In the genomic region with DNA sequence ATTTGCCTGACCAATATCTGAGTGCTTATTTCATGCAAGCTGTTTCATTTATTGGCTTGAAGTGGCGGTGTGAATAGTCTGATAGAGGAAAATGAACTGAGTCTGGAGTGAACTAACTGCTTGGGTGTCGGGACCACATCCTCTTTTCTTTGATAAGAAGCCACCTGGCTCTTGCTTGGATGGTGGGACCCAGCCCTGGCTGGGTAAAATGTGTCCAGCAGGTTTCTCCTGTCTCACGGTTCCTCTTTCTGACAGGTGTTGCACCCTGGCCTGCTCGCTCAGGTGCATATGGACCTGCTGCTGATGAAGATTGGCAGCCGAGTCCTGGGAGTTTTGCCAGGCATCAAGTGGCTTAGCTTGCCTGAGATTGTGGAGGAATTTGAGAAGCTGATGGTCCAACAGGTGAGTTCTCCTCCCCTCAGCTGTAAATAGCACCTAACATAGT, we compare ENCODE assay signal across 9 cellular contexts. TPM values are rescaled to one million over a fixed set of nuclear protein-coding genes. Genes with fewer than 3 reads are reported as not detected.
DNase-seq lines count a peak whose midpoint lies in the region; ATAC-seq, FAIRE-seq and TF ChIP-seq lines count a peak whose summit lies in the region.
"Had no signal": no experiment of that assay in that cellular context is flagged by ENCODE, and none has a peak within 500 bp of the region (broad histone marks: within the 10 kb centered on the region; RNA-seq: fewer than 3 reads in every experiment).

No MANE protein-coding gene starts in this region.

- no peaks in the 10 kb centered on the region for H3K9me3 ChIP-seq in astrocyte (ENCODE audit: insufficient read depth, low read depth, low read length)
- no peaks in the 10 kb centered on the region for H3K9me3 ChIP-seq in skeletal muscle tissue (ENCODE audit: control insufficient read depth in 3 of 3, low read length in 3 of 3)

- H3K4me2 ChIP-seq in astrocyte (ENCODE audit: low read length), result no peak overlapping the region

- H4K20me1 ChIP-seq in astrocyte (ENCODE audit: insufficient read depth, low read length), result no peaks in the 10 kb centered on the region

- H3K27ac ChIP-seq in astrocyte (ENCODE audit: low read depth, low read length), result no peak overlapping the region
- H3K27ac ChIP-seq in skeletal muscle tissue (ENCODE audit: low read depth, low read length), result peak overlapping the region; percentile 25

- H3K9me3 Mint-ChIP-seq in activated CD4-positive, alpha-beta T cell treated with anti-CD3 and anti-CD28 coated beads, Interleukin-2, amount 10 ng/mL, durations not matched to agents 24 days and 14 days, result no peaks in the 10 kb centered on the region
- H3K9me3 Mint-ChIP-seq in astrocyte (ENCODE audit: unreplicated experiment), result no peaks in the 10 kb centered on the region

- H3K27ac Mint-ChIP-seq in activated CD4-positive, alpha-beta T cell treated with anti-CD3 and anti-CD28 coated beads, Interleukin-2, amount 10 ng/mL, durations not matched to agents 24 days and 14 days, result peak overlapping the region; percentile 11
- H3K27ac Mint-ChIP-seq in astrocyte (ENCODE audit: unreplicated experiment), result no peak overlapping the region

- H3K9ac ChIP-seq in astrocyte (ENCODE audit: low read length) (no peak overlapping the region), skeletal muscle tissue (ENCODE audit: low read depth in 1 of 3, low read length in 3 of 3) (peak overlapping the region in 1 of 3 donors; percentile 85)

- ATAC-seq in HG03354 (IDR thresholded peaks at IDR 0.05; ENCODE audit: poor library complexity, severe bottlenecking, unreplicated experiment), result peak; percentile 40

- DNase-seq in activated CD4-positive, alpha-beta T cell treated with anti-CD3 and anti-CD28 coated beads, Interleukin-2, amount 10 ng/mL, durations not matched to agents 24 days and 14 days, result no peak
- DNase-seq in activated CD4-positive, alpha-beta T cell treated with anti-CD3 and anti-CD28 coated beads, Interleukin-2, amount 50 U/mL, for 48 hours, result no peak
- no peak for DNase-seq in astrocyte (ENCODE audit: low read depth)
- no peak for DNase-seq in NCI-H82 treated with DMSO at 0.1 percent for 48 hours (lab: John Stamatoyannopoulos, UW; ENCODE audit: unreplicated experiment)
- DNase-seq in globus pallidus (ENCODE audit: low spot score), result no peak
- no peak for DNase-seq in SKM-1 treated with dmso at 0.1 percent for 144 hours (lab: John Stamatoyannopoulos, UW; ENCODE audit: unreplicated experiment)

- FAIRE-seq in astrocyte (lab: Jason Lieb, UNC), result no peak

- TF ChIP-seq CTCF in astrocyte (IDR thresholded peaks at IDR 0.05; ENCODE audit: insufficient read depth, low read depth, low read length), result no peak

- peaks cover 25% of the 10 kb centered on the region for H3K36me3 Mint-ChIP-seq in activated CD4-positive, alpha-beta T cell treated with anti-CD3 and anti-CD28 coated beads, Interleukin-2, amount 10 ng/mL, durations not matched to agents 24 days and 14 days (ENCODE audit: low read depth)
- peaks cover 18% of the 10 kb centered on the region for H3K36me3 Mint-ChIP-seq in astrocyte (ENCODE audit: low read depth, unreplicated experiment)

- peaks cover 31% of the 10 kb centered on the region for H3K4me1 Mint-ChIP-seq in activated CD4-positive, alpha-beta T cell treated with anti-CD3 and anti-CD28 coated beads, Interleukin-2, amount 10 ng/mL, durations not matched to agents 24 days and 14 days
- H3K4me1 Mint-ChIP-seq in astrocyte (ENCODE audit: low read depth, unreplicated experiment), result peaks cover 8% of the 10 kb centered on the region

- H3K4me3 Mint-ChIP-seq in activated CD4-positive, alpha-beta T cell treated with anti-CD3 and anti-CD28 coated beads, Interleukin-2, amount 10 ng/mL, durations not matched to agents 24 days and 14 days, result peak overlapping the region; percentile 89
- peak overlapping the region; percentile 81 for H3K4me3 Mint-ChIP-seq in astrocyte (ENCODE audit: unreplicated experiment)

- H3K27me3 ChIP-seq in astrocyte (ENCODE audit: insufficient read depth, low read length) (no peaks in the 10 kb centered on the region), skeletal muscle tissue (ENCODE audit: control insufficient read depth in 3 of 3, insufficient read depth in 3 of 3, low read length in 3 of 3) (no peaks in the 10 kb centered on the region)

- no peaks in the 10 kb centered on the region for H3K79me2 ChIP-seq in astrocyte (ENCODE audit: insufficient read depth, low read length)

- intact Hi-C loops in activated CD4-positive, alpha-beta T cell treated with anti-CD3 and anti-CD28 coated beads, Interleukin-2, amount 10 ng/mL, durations not matched to agents 24 days and 14 days (cut with micrococcal nuclease), result no loop called here

- peak overlapping the region; percentile 99 for H2AFZ ChIP-seq in astrocyte (ENCODE audit: low read depth, low read length)

- H3K27me3 Mint-ChIP-seq in activated CD4-positive, alpha-beta T cell treated with anti-CD3 and anti-CD28 coated beads, Interleukin-2, amount 10 ng/mL, durations not matched to agents 24 days and 14 days, result peaks cover 2% of the 10 kb centered on the region
- peaks cover 2% of the 10 kb centered on the region for H3K27me3 Mint-ChIP-seq in astrocyte (ENCODE audit: low read depth, unreplicated experiment)

- H3K4me1 ChIP-seq in astrocyte (ENCODE audit: insufficient read depth, low read length), result peaks cover 8% of the 10 kb centered on the region
- H3K4me1 ChIP-seq in skeletal muscle tissue (ENCODE audit: control insufficient read depth in 3 of 3, insufficient read depth in 3 of 3, low read length in 3 of 3), result peaks cover 19 to 33% (median 22%) of the 10 kb centered on the region in 3 donors

- H3K4me3 ChIP-seq in astrocyte (ENCODE audit: insufficient read depth, low read depth, low read length) (no peak overlapping the region), skeletal muscle tissue (ENCODE audit: low read length in 3 of 3) (peak overlapping the region in 1 of 3 donors; percentile 67)

- H3K36me3 ChIP-seq in astrocyte (ENCODE audit: insufficient read depth, low read length), result no peaks in the 10 kb centered on the region
- peaks cover 2 to 11% (median 8%) of the 10 kb centered on the region in 3 donors for H3K36me3 ChIP-seq in skeletal muscle tissue (ENCODE audit: control insufficient read depth in 3 of 3, insufficient read depth in 3 of 3, low read length in 3 of 3)

RNA-seq across cellular contexts. Expression of a gene that starts 1.6 kb away (rescaled TPM):
- total RNA-seq in activated CD4-positive, alpha-beta T cell treated with anti-CD3 and anti-CD28 coated beads, Interleukin-2, amount 10 ng/mL, durations not matched to agents 24 days and 14 days, result 22.9 and 28.1 TPM in 2 replicates
- 11.5 and 12.4 TPM in 2 replicates for total RNA-seq in astrocyte
- total RNA-seq in skeletal muscle tissue, result 15.1 TPM

RNA-seq across cellular contexts. Expression of a gene that starts 22.1 kb away (rescaled TPM):
- total RNA-seq in activated CD4-positive, alpha-beta T cell treated with anti-CD3 and anti-CD28 coated beads, Interleukin-2, amount 10 ng/mL, durations not matched to agents 24 days and 14 days, result 183 and 192 TPM in 2 replicates
- total RNA-seq in astrocyte (218 and 254 TPM in 2 replicates), skeletal muscle tissue (38.1 TPM)

RNA-seq across cellular contexts. Expression of a gene that starts 33.8 kb away (rescaled TPM):
- not detected in 2 replicates for total RNA-seq in activated CD4-positive, alpha-beta T cell treated with anti-CD3 and anti-CD28 coated beads, Interleukin-2, amount 10 ng/mL, durations not matched to agents 24 days and 14 days
- total RNA-seq in astrocyte (41.7 and 42.1 TPM in 2 replicates), skeletal muscle tissue (32.4 TPM)
- total RNA-seq: T-helper 1 cell treated with Interleukin-12 subunit alpha and Interleukin-12 subunit beta and Interleukin-4 antibody, amounts not matched to agents 30 ng/mL and 1 ng/mL, for 36 hours had no signal

Comparison
In these comparisons a context has a peak if more than half of its experiments do, and no peak if none do; other contexts are left out.
1. RNA of a gene that starts 33.8 kb away (total RNA-seq): 41.7 to 42.1 TPM in astrocyte and 32.4 TPM in skeletal muscle tissue (single experiment); not detected in activated CD4-positive, alpha-beta T cell treated with anti-CD3 and anti-CD28 coated beads, Interleukin-2, amount 10 ng/mL, durations not matched to agents 24 days and 14 days; every median in the first group is over 10 times any median in the second.